ENCODE assay signal across 14 cellular contexts in the genomic region with DNA sequence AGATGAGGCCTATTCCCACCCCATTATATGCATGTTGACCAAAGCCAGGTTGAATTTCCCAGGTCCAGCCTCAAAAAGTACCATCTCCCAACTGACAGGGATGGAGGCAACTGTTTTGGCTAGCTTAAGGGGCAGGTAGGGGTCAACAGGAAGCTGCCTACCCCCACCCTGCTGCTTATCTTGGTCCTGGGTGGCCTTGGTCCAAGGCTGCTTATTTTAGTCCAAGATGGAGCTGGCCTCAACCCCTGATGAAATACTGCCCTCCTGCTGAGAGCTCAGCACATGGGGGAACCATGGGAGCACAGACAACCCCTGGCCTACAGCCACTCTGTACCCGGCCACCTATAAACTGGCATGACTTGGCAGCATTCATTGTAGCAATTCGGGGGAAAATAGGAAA.
"Had no signal": no experiment of that assay in that cellular context is flagged by ENCODE, and none has a peak within 500 bp of the region (broad histone marks: within the 10 kb centered on the region; RNA-seq: fewer than 3 reads in every experiment).

No MANE protein-coding gene starts in this region.

- H3K4me3 Mint-ChIP-seq: activated naive CD4-positive, alpha-beta T cell treated with anti-CD3 and anti-CD28 coated beads, Interleukin-2, amount 50 U/mL, for 24 hours; brain; central memory CD8-positive, alpha-beta T cell; naive thymus-derived CD8-positive, alpha-beta T cell; T-helper 1 cell treated with Interleukin-12 subunit alpha and Interleukin-12 subunit beta and Interleukin-4 antibody, amounts not matched to agents 30 μg/mL and 1 μg/mL, for 36 hours had no signal

- DNase-seq: activated CD4-positive, alpha-beta T cell treated with anti-CD3 and anti-CD28 coated beads for 1 hour; activated effector memory CD4-positive, alpha-beta T cell treated with Interleukin-2 at 50 U/mL for 16 hours; amygdala; left colon; nucleus accumbens; stimulated activated CD4-positive, alpha-beta T cell treated with anti-CD3 and anti-CD28 coated beads, Interleukin-2, amount 100 ng/mL, for 48 hours had no signal

- H3K9me3 ChIP-seq: tibial nerve had no signal

- H3K4me3 ChIP-seq: lung, tibial nerve had no signal

- H3K9me3 Mint-ChIP-seq: activated naive CD4-positive, alpha-beta T cell treated with anti-CD3 and anti-CD28 coated beads, Interleukin-2, amount 50 U/mL, for 24 hours; central memory CD8-positive, alpha-beta T cell; naive thymus-derived CD8-positive, alpha-beta T cell; T-helper 1 cell treated with Interleukin-12 subunit alpha and Interleukin-12 subunit beta and Interleukin-4 antibody, amounts not matched to agents 30 μg/mL and 1 μg/mL, for 36 hours had no signal

- H3K27ac ChIP-seq: tibial nerve had no signal

- H3K27me3 ChIP-seq: tibial nerve had no signal

- H3K4me1 ChIP-seq: tibial nerve had no signal

- H3K27ac Mint-ChIP-seq: activated naive CD4-positive, alpha-beta T cell treated with anti-CD3 and anti-CD28 coated beads, Interleukin-2, amount 50 U/mL, for 24 hours; T-helper 1 cell treated with Interleukin-12 subunit alpha and Interleukin-12 subunit beta and Interleukin-4 antibody, amounts not matched to agents 30 μg/mL and 1 μg/mL, for 36 hours had no signal

- H3K36me3 Mint-ChIP-seq: activated naive CD4-positive, alpha-beta T cell treated with anti-CD3 and anti-CD28 coated beads, Interleukin-2, amount 50 U/mL, for 24 hours; brain; naive thymus-derived CD8-positive, alpha-beta T cell had no signal

- H3K36me3 ChIP-seq: tibial nerve had no signal

- H3K27me3 Mint-ChIP-seq: activated naive CD4-positive, alpha-beta T cell treated with anti-CD3 and anti-CD28 coated beads, Interleukin-2, amount 50 U/mL, for 24 hours; central memory CD8-positive, alpha-beta T cell; naive thymus-derived CD8-positive, alpha-beta T cell had no signal

- ATAC-seq: left colon; naive thymus-derived CD8-positive, alpha-beta T cell; sciatic nerve had no signal
